In genomic region chr1:180415985-180416633, GRCh38 we compare ENCODE assay signal across 8 cellular contexts.
DNase-seq lines count a peak whose midpoint lies in the region; ATAC-seq and TF ChIP-seq lines count a peak whose summit lies in the region.

No MANE protein-coding gene starts in this region.

- no peak overlapping the region for H2BK5ac ChIP-seq in mesenchymal stem cell (ENCODE audit: low read depth, low read length, poor library complexity, severe bottlenecking)

- peak; percentile 69 for TF ChIP-seq CTCF in AG10803 (conservative IDR thresholded peaks at IDR 0.05; ENCODE audit: low read length)
- TF ChIP-seq CTCF in GM20000 (IDR thresholded peaks at IDR 0.05; ENCODE audit: extremely low read depth, missing control alignments) = no peak
- TF ChIP-seq CTCF in MCF 10A (IDR thresholded peaks at IDR 0.05; ENCODE audit: unreplicated experiment) = peak; percentile 65

- intact Hi-C loops in MCF 10A (cut with micrococcal nuclease) = loop anchor here (1.0 to 2.0 kb wide), 2 partner anchors 164 to 227 kb away; no protein-coding TSS in a partner anchor

- no peak overlapping the region for H2BK15ac ChIP-seq in mesenchymal stem cell (ENCODE audit: low read depth, poor library complexity, severe bottlenecking)

- peaks cover 3 to 28% of the 10 kb centered on the region in 2 experiments for H3K36me3 ChIP-seq in mesenchymal stem cell (ENCODE audit: control insufficient read depth in 1 of 2, insufficient read depth in 2 of 2, low read depth in 1 of 2, low read length in 2 of 2)

- no TSS peak for BruUV-seq in MCF 10A (replicated peaks; lab: Mats Ljungman, UMichigan)

- H2BK12ac ChIP-seq in mesenchymal stem cell (ENCODE audit: low read length in 2 of 2) = no peak overlapping the region

- H3K79me1 ChIP-seq in mesenchymal stem cell (replicated peaks; ENCODE audit: low read length, poor library complexity, severe bottlenecking) = peaks cover 9% of the 10 kb centered on the region

- ATAC-seq in stimulated activated naive CD8-positive, alpha-beta T cell treated with anti-CD3 and anti-CD28 coated beads, Interleukin-15, Interleukin-2, amounts not matched to agents 100 U/mL and 50 U/mL, for 24 hours = no peak
- no peak for ATAC-seq in stimulated activated naive B cell treated with anti-CD40 and anti-IgM and Interleukin-4, amounts not matched to agents 10 μg/mL and 1 μg/mL and 100 μg/mL, for 72 hours (replicated peaks)

- no peak overlapping the region for H3K27ac Mint-ChIP-seq in MCF 10A (ENCODE audit: low read depth, unreplicated experiment)
- no peak overlapping the region for H3K27ac Mint-ChIP-seq in stimulated activated naive B cell treated with anti-CD40 and anti-IgM and Interleukin-4, amounts not matched to agents 10 μg/mL and 1 μg/mL and 100 μg/mL, for 72 hours

- no peaks in the 10 kb centered on the region for H3K27me3 Mint-ChIP-seq in MCF 10A (ENCODE audit: insufficient read depth, unreplicated experiment)
- H3K27me3 Mint-ChIP-seq in stimulated activated naive B cell treated with anti-CD40 and anti-IgM and Interleukin-4, amounts not matched to agents 10 μg/mL and 1 μg/mL and 100 μg/mL, for 72 hours = no peaks in the 10 kb centered on the region

- no peak overlapping the region for H3K9ac ChIP-seq in mesenchymal stem cell (ENCODE audit: low read length)

- no peak overlapping the region for H4K91ac ChIP-seq in mesenchymal stem cell (ENCODE audit: low read length)

- no peak overlapping the region for H2AFZ ChIP-seq in mesenchymal stem cell (ENCODE audit: low read depth, low read length)

- peaks cover 4% of the 10 kb centered on the region for H3K9me3 Mint-ChIP-seq in MCF 10A (ENCODE audit: unreplicated experiment)
- H3K9me3 Mint-ChIP-seq in stimulated activated naive B cell treated with anti-CD40 and anti-IgM and Interleukin-4, amounts not matched to agents 10 μg/mL and 1 μg/mL and 100 μg/mL, for 72 hours = peaks cover 8 to 10% of the 10 kb centered on the region in 2 donors

- no peak overlapping the region for H3K4me2 ChIP-seq in mesenchymal stem cell (ENCODE audit: low read length, poor library complexity, severe bottlenecking)

- no peak overlapping the region for H2AK5ac ChIP-seq in mesenchymal stem cell (ENCODE audit: low read length, severe bottlenecking)

- no peaks in the 10 kb centered on the region for H3K4me1 Mint-ChIP-seq in MCF 10A (ENCODE audit: insufficient read depth, unreplicated experiment)
- no peaks in the 10 kb centered on the region for H3K4me1 Mint-ChIP-seq in stimulated activated naive B cell treated with anti-CD40 and anti-IgM and Interleukin-4, amounts not matched to agents 10 μg/mL and 1 μg/mL and 100 μg/mL, for 72 hours

- CTCF ChIA-PET in MCF 10A (lab: Yijun Ruan, JAX) = interaction anchor here (0.5 to 1.8 kb wide), 17 partner anchors 9 to 1994 kb away, joined by 3 to 13 read pairs (median 4); no protein-coding TSS in a partner anchor

- H3K27me3 ChIP-seq in mesenchymal stem cell (ENCODE audit: control insufficient read depth in 1 of 2, insufficient read depth in 1 of 2, low read length in 2 of 2) = no peaks in the 10 kb centered on the region

- H3K4me3 Mint-ChIP-seq in MCF 10A (ENCODE audit: unreplicated experiment) = no peak overlapping the region
- no peak overlapping the region for H3K4me3 Mint-ChIP-seq in stimulated activated naive B cell treated with anti-CD40 and anti-IgM and Interleukin-4, amounts not matched to agents 10 μg/mL and 1 μg/mL and 100 μg/mL, for 72 hours

- H2BK120ac ChIP-seq in mesenchymal stem cell (ENCODE audit: low read depth, low read length) = no peak overlapping the region

- DNase-seq in AG10803 (ENCODE audit: low read depth) (peak; percentile 44), GM20000 (ENCODE audit: low spot score) (peak; percentile 7), NCI-H446 treated with DMSO at 0.1 percent for 48 hours (lab: John Stamatoyannopoulos, UW) (peak; percentile 40), MCF 10A (ENCODE audit: unreplicated experiment) (peak; percentile 49), mesenchymal stem cell (peak; percentile 28), GM19240 (ENCODE audit: insufficient read length, low spot score) (no peak)
- DNase-seq in stimulated activated naive CD8-positive, alpha-beta T cell treated with anti-CD3 and anti-CD28 coated beads, Interleukin-15, Interleukin-2, amounts not matched to agents 100 U/mL and 50 U/mL, for 24 hours = no peak
- DNase-seq in stimulated activated naive B cell treated with anti-CD40 and anti-IgM and Interleukin-4, amounts not matched to agents 10 μg/mL and 1 μg/mL and 100 μg/mL, for 72 hours = no peak

- H3K4ac ChIP-seq in mesenchymal stem cell (ENCODE audit: low read depth in 1 of 2, low read length in 2 of 2) = no peak overlapping the region

- no peak overlapping the region for H4K8ac ChIP-seq in mesenchymal stem cell (ENCODE audit: low read length)

- no peak overlapping the region for H3K23ac ChIP-seq in mesenchymal stem cell (ENCODE audit: low read length in 2 of 2)

- H3K4me3 ChIP-seq in AG10803 (ENCODE audit: low read length) (no peak overlapping the region), mesenchymal stem cell (ENCODE audit: insufficient read depth in 1 of 2, low read depth in 1 of 2, low read length in 2 of 2) (no peak overlapping the region)

- H3K36me3 Mint-ChIP-seq in MCF 10A (ENCODE audit: insufficient read depth, unreplicated experiment) = peaks cover 44% of the 10 kb centered on the region
- peaks cover 39 to 59% of the 10 kb centered on the region in 2 donors for H3K36me3 Mint-ChIP-seq in stimulated activated naive B cell treated with anti-CD40 and anti-IgM and Interleukin-4, amounts not matched to agents 10 μg/mL and 1 μg/mL and 100 μg/mL, for 72 hours

- H3K27ac ChIP-seq in mesenchymal stem cell (ENCODE audit: low read length, poor library complexity, severe bottlenecking) = no peak overlapping the region

- no peak overlapping the region for H3K18ac ChIP-seq in mesenchymal stem cell (ENCODE audit: low read depth in 1 of 2, low read length in 2 of 2)

- POLR2A ChIA-PET in MCF 10A (lab: Yijun Ruan, JAX) = interaction anchor here (0.5 to 1.5 kb wide), 4 partner anchors 19 to 145 kb away, joined by 3 read pairs; no protein-coding TSS in a partner anchor

- H3K9me3 ChIP-seq in mesenchymal stem cell (ENCODE audit: control insufficient read depth, low read length) = no peaks in the 10 kb centered on the region

- no peaks in the 10 kb centered on the region for H3K4me1 ChIP-seq in mesenchymal stem cell (ENCODE audit: control insufficient read depth, insufficient read depth, low read depth, low read length)

- 70% methylated on average over 2 of the region's 2 CpGs for WGBS in mesenchymal stem cell

- H3K14ac ChIP-seq in mesenchymal stem cell (ENCODE audit: low read length in 2 of 2) = no peak overlapping the region

Comparison
In these comparisons a context has a peak if more than half of its experiments do, and no peak if none do; other contexts are left out.
1. DNase-seq: peak in AG10803 (single experiment), GM20000 (single experiment), NCI-H446 treated with DMSO at 0.1 percent for 48 hours (single experiment), MCF 10A (single experiment) and mesenchymal stem cell (single experiment); none in stimulated activated naive CD8-positive, alpha-beta T cell treated with anti-CD3 and anti-CD28 coated beads, Interleukin-15, Interleukin-2, amounts not matched to agents 100 U/mL and 50 U/mL, for 24 hours (single experiment), stimulated activated naive B cell treated with anti-CD40 and anti-IgM and Interleukin-4, amounts not matched to agents 10 μg/mL and 1 μg/mL and 100 μg/mL, for 72 hours (single experiment) and GM19240 (single experiment).